8 cellular contexts compared by ENCODE assay signal in genomic region chr4:56387023-56388001, GRCh38. TPM values are rescaled to one million over a fixed set of nuclear protein-coding genes. Genes with fewer than 3 reads are reported as not detected.
DNase-seq lines count a peak whose midpoint lies in the region; ATAC-seq lines count a peak whose summit lies in the region.

Gene AASDH (minus strand): TSS chr4:56387491. CDS start chr4:56384299, 3,192 bp downstream.

- peak within 1 kb of the TSS; percentile 79 for H3K4me3 ChIP-seq in CD8-positive, alpha-beta memory T cell (ENCODE audit: low read length)
- H3K4me3 ChIP-seq in effector memory CD4-positive, alpha-beta T cell (ENCODE audit: insufficient read depth, low read depth, low read length, poor library complexity, severe bottlenecking) = peak within 1 kb of the TSS; percentile 90

- peaks cover 0 to 14% (median 1%) of the 10 kb centered on the region in 3 donors for H3K36me3 Mint-ChIP-seq in CD8-positive, alpha-beta memory T cell

- H3K36me3 ChIP-seq in CD8-positive, alpha-beta memory T cell (ENCODE audit: insufficient read depth, low read length) = no peaks in the 10 kb centered on the region
- no peaks in the 10 kb centered on the region for H3K36me3 ChIP-seq in effector memory CD4-positive, alpha-beta T cell (ENCODE audit: control insufficient read depth, insufficient read depth, low read length)

- H3K27ac ChIP-seq in CD8-positive, alpha-beta memory T cell (ENCODE audit: low read depth, low read length) = peak within 1 kb of the TSS; percentile 97
- H3K27ac ChIP-seq in effector memory CD4-positive, alpha-beta T cell (ENCODE audit: insufficient read depth, low read length, poor library complexity, severe bottlenecking) = peak within 1 kb of the TSS; percentile 95

- no peaks in the 10 kb centered on the region for H3K9me3 ChIP-seq in CD8-positive, alpha-beta memory T cell (ENCODE audit: low read length)
- H3K9me3 ChIP-seq in effector memory CD4-positive, alpha-beta T cell (ENCODE audit: control insufficient read depth, low read length) = no peaks in the 10 kb centered on the region

- H3K27me3 ChIP-seq in CD8-positive, alpha-beta memory T cell (ENCODE audit: insufficient read depth, low read length, poor library complexity, severe bottlenecking) = no peaks in the 10 kb centered on the region
- no peaks in the 10 kb centered on the region for H3K27me3 ChIP-seq in effector memory CD4-positive, alpha-beta T cell (replicated peaks; ENCODE audit: control insufficient read depth, insufficient read depth, low read length, poor library complexity, severe bottlenecking)

- H3K4me3 Mint-ChIP-seq in CD8-positive, alpha-beta memory T cell = peak within 1 kb of the TSS; percentile 88 to 99 (median 93)

- POLR2A ChIA-PET in CD8-positive, alpha-beta memory T cell (lab: Charles Lee) = interaction anchor here (0.9 to 2.5 kb wide), 7 partner anchors 49 to 591 kb away, joined by 3 to 57 read pairs (median 11); partner anchors contain the start of genes CEP135, NOA1, PAICS and POLR2B
- POLR2A ChIA-PET in activated CD8-positive, alpha-beta memory T cell treated with anti-CD3 and anti-CD28 coated beads for 36 hours (lab: Charles Lee) = interaction anchor here (0.6 to 2.3 kb wide), 12 partner anchors 16 to 990 kb away, joined by 3 to 51 read pairs (median 4); partner anchors contain the start of genes CEP135, NOA1, PAICS and POLR2B

- H3K4me1 ChIP-seq in CD8-positive, alpha-beta memory T cell (ENCODE audit: insufficient read depth, low read length) = peaks cover 24% of the 10 kb centered on the region
- peaks cover 4% of the 10 kb centered on the region for H3K4me1 ChIP-seq in effector memory CD4-positive, alpha-beta T cell (ENCODE audit: control insufficient read depth, insufficient read depth, low read length, poor library complexity, severe bottlenecking)

- H3K4me1 Mint-ChIP-seq in CD8-positive, alpha-beta memory T cell = peaks cover 39 to 50% (median 43%) of the 10 kb centered on the region in 3 donors

- peak within 1 kb of the TSS; percentile 97 to 99 (median 98) for H3K27ac Mint-ChIP-seq in CD8-positive, alpha-beta memory T cell

- DNase-seq in CD8-positive, alpha-beta memory T cell = peak; percentile 88 to 96 (median 94)
- DNase-seq in HS-5 (ENCODE audit: low read depth) = peak; percentile 89
- peak; percentile 78 for DNase-seq in NK-92 treated with Interleukin-12 subunit alpha and Interleukin-12 subunit beta, amount 100 ng/mL, for 24 hours (lab: John Stamatoyannopoulos, UW)
- peak; percentile 89 to 91 (median 90) for DNase-seq in effector memory CD4-positive, alpha-beta T cell
- peak; percentile 94 for DNase-seq in medulla oblongata (ENCODE audit: extremely low spot score)
- DNase-seq in stimulated activated CD8-positive, alpha-beta memory T cell treated with anti-CD3 and anti-CD28 coated beads, Interleukin-12 subunit alpha, Interleukin-12 subunit beta, amount 100 ng/mL, for 1 hour (ENCODE audit: low read depth) = peak; percentile 93

- ATAC-seq in GM19468 (IDR thresholded peaks at IDR 0.05; ENCODE audit: extremely low read depth, unreplicated experiment) = peak; percentile 77

- H3K27me3 Mint-ChIP-seq in CD8-positive, alpha-beta memory T cell = no peaks in the 10 kb centered on the region

- CTCF ChIA-PET in CD8-positive, alpha-beta memory T cell (lab: Charles Lee) = interaction anchor here (0.6 to 1.8 kb wide), 8 partner anchors 17 to 519 kb away, joined by 3 to 9 read pairs (median 4); partner anchors contain the start of genes CEP135, PAICS and PPAT
- CTCF ChIA-PET in activated CD8-positive, alpha-beta memory T cell treated with anti-CD3 and anti-CD28 coated beads for 36 hours (lab: Charles Lee) = interaction anchor here (0.9 to 1.2 kb wide), 3 partner anchors 38 to 439 kb away, joined by 3 to 5 read pairs (median 4); partner anchors contain the start of genes CEP135 and PPAT

- H3K9me3 Mint-ChIP-seq in CD8-positive, alpha-beta memory T cell = no peaks in the 10 kb centered on the region

RNA-seq across cellular contexts. Expression of gene AASDH, which starts in this region (rescaled TPM):
- 10 to 100 TPM in 1 of 2 experiments, 1 to 10 TPM in 1; 8.5 to 13.0 TPM for total RNA-seq in CD8-positive, alpha-beta memory T cell
- 21.9 TPM for polyA plus RNA-seq in CD8-positive, alpha-beta memory T cell
- 10 to 100 TPM; 10.5 to 12.0 TPM for total RNA-seq in activated CD8-positive, alpha-beta memory T cell treated with anti-CD3 and anti-CD28 coated beads for 36 hours

Comparison
In these comparisons a context has a peak if more than half of its experiments do, and no peak if none do; other contexts are left out.
1. Peak in every context shown above with its lines: DNase-seq, ATAC-seq, H3K4me3 ChIP-seq and H3K27ac ChIP-seq.